ENCODE assay signal across 8 cellular contexts in genomic region chr16:9091867-9092281, GRCh38. TPM values are rescaled to one million over a fixed set of nuclear protein-coding genes. Genes with fewer than 3 reads are reported as not detected.
DNase-seq lines count a peak whose midpoint lies in the region; ATAC-seq, FAIRE-seq and TF ChIP-seq lines count a peak whose summit lies in the region.

No MANE protein-coding gene starts in this region.

- H3K27ac ChIP-seq in H9 (ENCODE audit: insufficient read length, low read depth, low read length) (no peak overlapping the region), heart left ventricle (peak overlapping the region; percentile 95 to 100 (median 99)), psoas muscle (peak overlapping the region; percentile 99)

- H3K27me3 Mint-ChIP-seq in H9 (ENCODE audit: low read depth): peaks cover 1% of the 10 kb centered on the region; the same call in 1 of the 2 replicates

- no peaks in the 10 kb centered on the region for H4K20me1 ChIP-seq in H9 (ENCODE audit: control insufficient read depth, insufficient read depth, insufficient read length)

- no peak overlapping the region for H3K23ac ChIP-seq in H9 (ENCODE audit: insufficient read length, low read depth, low read length)

- no peak overlapping the region; the same call in 1 of the 2 replicates for H3K4ac ChIP-seq in H9 (ENCODE audit: low read depth, low read length)

- TF ChIP-seq POLR2A in GM12892 (IDR thresholded peaks at IDR 0.05; ENCODE audit: low read depth, low read length) (no peak), NB4 (IDR thresholded peaks at IDR 0.05; ENCODE audit: extremely low read depth, insufficient read length) (no peak), heart left ventricle (IDR thresholded peaks at IDR 0.05) (no peak)

- no peaks in the 10 kb centered on the region for H3K27me3 ChIP-seq in H9 (ENCODE audit: insufficient read depth, low read length)
- no peaks in the 10 kb centered on the region for H3K27me3 ChIP-seq in heart left ventricle
- H3K27me3 ChIP-seq in psoas muscle (ENCODE audit: insufficient read depth in 3 of 3, low read length in 2 of 3): no peaks in the 10 kb centered on the region

- H2BK20ac ChIP-seq in H9 (ENCODE audit: low read depth, low read length, poor library complexity, severe bottlenecking): no peak overlapping the region

- H2AFZ ChIP-seq in H9 (ENCODE audit: low read length): no peak overlapping the region

- no peak for TF ChIP-seq CTCF in H9 (conservative IDR thresholded peaks at IDR 0.05)
- TF ChIP-seq CTCF in NB4 (IDR thresholded peaks at IDR 0.05; ENCODE audit: low read depth, low read length): no peak
- TF ChIP-seq CTCF in heart left ventricle (IDR thresholded peaks at IDR 0.05): no peak
- no peak for TF ChIP-seq CTCF in psoas muscle (IDR thresholded peaks at IDR 0.05)

- H3K36me3 Mint-ChIP-seq in H9 (ENCODE audit: insufficient read depth in 1 of 3, low read depth in 3 of 3): peaks cover 21 to 38% (median 35%) of the 10 kb centered on the region in 3 experiments

- H3K4me2 ChIP-seq in H9 (ENCODE audit: insufficient read depth, insufficient read length, low read length): peak overlapping the region; percentile 52

- H3K4me1 ChIP-seq in H9 (ENCODE audit: insufficient read depth, low read length) (peaks cover 7% of the 10 kb centered on the region; the same call in 1 of the 2 replicates), heart left ventricle (peaks cover 3 to 53% (median 43%) of the 10 kb centered on the region in 12 donors), psoas muscle (peaks cover 39% of the 10 kb centered on the region)

- H4K91ac ChIP-seq in H9 (ENCODE audit: insufficient read length, low read depth, low read length): no peak overlapping the region

- H2AK5ac ChIP-seq in H9 (ENCODE audit: insufficient read length, low read length): no peak overlapping the region

- H4K8ac ChIP-seq in H9 (replicated peaks; ENCODE audit: insufficient read length, low read depth, low read length): no peak overlapping the region

- no peak overlapping the region; a peak in 1 of 7 replicates for H3K27ac Mint-ChIP-seq in H9

- H2BK5ac ChIP-seq in H9 (ENCODE audit: insufficient read length, low read length): peak overlapping the region; percentile 93

- H3K4me3 Mint-ChIP-seq in H9: peak overlapping the region; percentile 68 to 81

- H3K56ac ChIP-seq in H9 (ENCODE audit: insufficient read length, low read depth, low read length): no peak overlapping the region

- no peaks in the 10 kb centered on the region for H3K79me1 ChIP-seq in H9 (ENCODE audit: insufficient read depth, low read depth, low read length, poor library complexity, severe bottlenecking)

- H2BK120ac ChIP-seq in H9 (ENCODE audit: low read depth, low read length, poor library complexity, severe bottlenecking): no peak overlapping the region

- peak; percentile 36 for FAIRE-seq in GM12892 (lab: Jason Lieb, UNC)

- no peak overlapping the region for H2BK12ac ChIP-seq in H9 (ENCODE audit: insufficient read length, low read depth, low read length)

- ATAC-seq in heart left ventricle (peak in 2 of 4 donors; percentile 6 to 24), psoas muscle (peak in 2 of 4 donors; percentile 4 to 17)

- peak overlapping the region; percentile 72; the same call in 1 of the 2 replicates for H2BK15ac ChIP-seq in H9 (ENCODE audit: low read depth, low read length)

- peak overlapping the region; percentile 98 for H3K14ac ChIP-seq in H9 (ENCODE audit: insufficient read depth, low read length)

- H4K5ac ChIP-seq in H9 (ENCODE audit: insufficient read length, low read depth, low read length): no peak overlapping the region

- peaks cover 18% of the 10 kb centered on the region for H3K23me2 ChIP-seq in H9 (ENCODE audit: insufficient read length, low read depth, low read length, poor library complexity, severe bottlenecking)

- H3K9me3 Mint-ChIP-seq in H9: peaks cover 0 to 3% of the 10 kb centered on the region in 2 experiments; a peak in 1 of 5 replicates

- peaks cover 36 to 38% of the 10 kb centered on the region in 2 experiments for H3K4me1 Mint-ChIP-seq in H9

- H3K36me3 ChIP-seq in heart left ventricle: peaks cover 0 to 40% (median 24%) of the 10 kb centered on the region in 9 donors
- H3K36me3 ChIP-seq in psoas muscle (ENCODE audit: insufficient read depth in 1 of 2, low read depth in 1 of 2): peaks cover 2 to 12% of the 10 kb centered on the region in 2 donors

- peaks cover 44% of the 10 kb centered on the region for H3K79me2 ChIP-seq in H9 (ENCODE audit: insufficient read depth, low read length)

- no CpG with 5 or more reads among the region's 51 CpGs for WGBS in H9 (ENCODE audit: extremely low coverage, insufficient read length, low lambda C conversion rate)
- 0 to 2% (median 0%) methylated on average over 16 to 51 of the region's 51 CpGs for WGBS in heart left ventricle, 4 donors
- 0% methylated on average over 11 to 51 of the region's 51 CpGs for WGBS in psoas muscle, 3 donors

- no peak overlapping the region for H3T11ph ChIP-seq in H9 (ENCODE audit: low read length)

- intact Hi-C loops in heart left ventricle (cut with DNase I): loop anchor here in 5 of 10 donors (2.0 to 10.0 kb wide), 7 partner anchors 35 to 295 kb away; partner anchors contain the start of genes USP7 (in 3 of the 5), PMM2 (in 1 of the 5) and TMEM186 (in 1 of the 5)
- intact Hi-C loops in psoas muscle (cut with DNase I): loop anchor here in 1 of 2 donors (5.0 to 10.0 kb wide), 2 partner anchors 40 to 207 kb away; partner anchors contain the start of gene LITAFD

- H3K9ac ChIP-seq in H9 (ENCODE audit: extremely low read depth, insufficient read length, low read length): peak overlapping the region; percentile 97

- peak overlapping the region; percentile 97 for H3K18ac ChIP-seq in H9 (ENCODE audit: insufficient read length, low read depth, low read length)

- H3K9me3 ChIP-seq in H9 (ENCODE audit: control insufficient read depth, low read depth, low read length): no peaks in the 10 kb centered on the region
- no peaks in the 10 kb centered on the region for H3K9me3 ChIP-seq in heart left ventricle
- no peaks in the 10 kb centered on the region for H3K9me3 ChIP-seq in psoas muscle

- H3K4me3 ChIP-seq in NB4 (ENCODE audit: low read depth, low read length) (peak overlapping the region; percentile 79), heart left ventricle (peak overlapping the region; percentile 75 to 99 (median 94)), psoas muscle (peak overlapping the region; percentile 89)

- DNase-seq in GM12892 (ENCODE audit: insufficient read length) (peak; percentile 28), H9 (no peak), NB4 (ENCODE audit: low read depth) (peak; percentile 53), heart left ventricle (peak; percentile 44 to 78 (median 54)), psoas muscle (peak; percentile 48 to 76), NCI-H1930 (lab: John Stamatoyannopoulos, UW) (no peak), kidney glomerular epithelial cell (lab: John Stamatoyannopoulos, UW) (no peak)
- DNase-seq in activated naive CD4-positive, alpha-beta T cell treated with Interleukin-2 at 50 U/mL for 16 hours: peak; percentile 52

RNA-seq across cellular contexts. Expression of gene HAPSTR1, which starts 0.4 kb away (rescaled TPM):
- 24.1 TPM for polyA plus RNA-seq in GM12892 (2012; ENCODE audit: missing spikeins)
- total RNA-seq in H9 (2021) (80.1 and 85.2 TPM in 2 replicates), heart left ventricle (10 to 100 TPM; 48.9 to 78.4 (median 62.5) TPM), psoas muscle (10 to 100 TPM; 54.5 to 80.0 (median 73.5) TPM)
- polyA plus RNA-seq in heart left ventricle (10 to 100 TPM; 13.3 to 28.9 TPM), psoas muscle (10 to 100 TPM; 15.1 to 44.5 (median 18.2) TPM)

Comparison
In these comparisons a context has a peak if more than half of its experiments do, and no peak if none do; other contexts are left out.
1. DNase-seq: peak in GM12892 (single experiment), NB4 (single experiment), activated naive CD4-positive, alpha-beta T cell treated with Interleukin-2 at 50 U/mL for 16 hours (single experiment), heart left ventricle (5 of 5) and psoas muscle (2 of 2); none in H9 (single experiment), NCI-H1930 (0 of 2) and kidney glomerular epithelial cell (single experiment).
2. Peak in every context shown above with its lines, with median percentiles within 50 percentile points of each other: H3K4me3 ChIP-seq.